In the genomic region with DNA sequence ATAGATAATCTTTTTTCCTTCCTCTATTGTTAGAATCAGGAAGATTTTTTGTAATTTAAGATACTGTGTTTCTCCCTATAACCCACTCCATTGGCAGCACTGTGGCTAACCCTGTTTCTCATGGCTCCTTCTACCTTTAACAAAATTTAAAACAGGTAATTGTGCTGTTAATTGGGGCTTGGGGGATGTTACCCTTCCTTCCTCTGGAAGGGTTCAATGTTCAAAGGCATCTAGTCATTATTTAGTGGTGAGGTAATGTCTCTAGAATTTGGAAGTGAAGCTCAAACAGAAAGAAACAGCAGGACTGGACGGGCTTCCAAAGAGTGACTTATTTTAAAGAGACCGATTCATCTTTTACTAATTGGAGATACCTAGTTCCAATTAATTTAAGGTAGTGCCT, we compare ENCODE assay signal across 24 cellular contexts.
"Had no signal": no experiment of that assay in that cellular context is flagged by ENCODE, and none has a peak within 500 bp of the region (broad histone marks: within the 10 kb centered on the region; RNA-seq: fewer than 3 reads in every experiment).

No MANE protein-coding gene starts in this region.

- H3K27ac ChIP-seq: coronary artery, foreskin keratinocyte, left lung, lower lobe of right lung, psoas muscle, spleen had no signal

- H3K27me3 ChIP-seq: foreskin keratinocyte, left lung, spleen had no signal

- H3K36me3 Mint-ChIP-seq: memory B cell; stimulated activated memory B cell treated with anti-CD40 and anti-IgM and Interleukin-4, amounts not matched to agents 10 μg/mL and 1 μg/mL and 100 μg/mL, for 72 hours had no signal

- DNase-seq: effector CD4-positive, alpha-beta T cell; endodermal cell; erythroblast; foreskin keratinocyte; islet precursor cell; left lung; lower lobe of right lung; midbrain; occipital lobe; psoas muscle; retina; spleen; stimulated activated CD4-positive, alpha-beta T cell treated with anti-CD3 and anti-CD28 coated beads, Interleukin-15, amount 100 ng/mL, for 24 hours; stimulated activated CD4-positive, alpha-beta T cell treated with anti-CD3 and anti-CD28 coated beads, Interleukin-1b, Interleukin-23, amount 100 ng/mL, for 48 hours; stimulated activated CD4-positive, alpha-beta T cell treated with anti-CD3 and anti-CD28 coated beads, Interleukin-4, amount 100 ng/mL, for 24 hours; stimulated activated naive CD8-positive, alpha-beta T cell treated with anti-CD3 and anti-CD28 coated beads, Interleukin-15, amount 100 ng/mL, for 72 hours; trophoblast cell had no signal

- H3K4me1 ChIP-seq: foreskin keratinocyte, left lung, lower lobe of right lung, psoas muscle, spleen had no signal

- H3K4me3 Mint-ChIP-seq: endodermal cell; memory B cell; nephron; stimulated activated memory B cell treated with anti-CD40 and anti-IgM and Interleukin-4, amounts not matched to agents 10 μg/mL and 1 μg/mL and 100 μg/mL, for 72 hours; stimulated activated naive CD8-positive, alpha-beta T cell treated with anti-CD3 and anti-CD28 coated beads, Interleukin-15, amount 100 ng/mL, for 72 hours had no signal

- H3K4me1 Mint-ChIP-seq: endodermal cell; memory B cell; nephron; stimulated activated memory B cell treated with anti-CD40 and anti-IgM and Interleukin-4, amounts not matched to agents 10 μg/mL and 1 μg/mL and 100 μg/mL, for 72 hours; stimulated activated naive CD8-positive, alpha-beta T cell treated with anti-CD3 and anti-CD28 coated beads, Interleukin-15, amount 100 ng/mL, for 72 hours had no signal

- ATAC-seq: foreskin keratinocyte; left lung; lower lobe of right lung; psoas muscle; sciatic nerve; stimulated activated memory B cell treated with anti-CD40 and anti-IgM and Interleukin-4, amounts not matched to agents 10 μg/mL and 1 μg/mL and 100 μg/mL, for 72 hours; stimulated activated naive CD8-positive, alpha-beta T cell treated with anti-CD3 and anti-CD28 coated beads, Interleukin-15, amount 100 ng/mL, for 72 hours had no signal

- H3K36me3 ChIP-seq: left lung, lower lobe of right lung, spleen had no signal

- H3K4me3 ChIP-seq: coronary artery, left lung, lower lobe of right lung, psoas muscle, spleen had no signal

- H3K27ac Mint-ChIP-seq: endodermal cell; memory B cell; nephron; stimulated activated memory B cell treated with anti-CD40 and anti-IgM and Interleukin-4, amounts not matched to agents 10 μg/mL and 1 μg/mL and 100 μg/mL, for 72 hours; stimulated activated naive CD8-positive, alpha-beta T cell treated with anti-CD3 and anti-CD28 coated beads, Interleukin-15, amount 100 ng/mL, for 72 hours had no signal

- H3K27me3 Mint-ChIP-seq: memory B cell; stimulated activated memory B cell treated with anti-CD40 and anti-IgM and Interleukin-4, amounts not matched to agents 10 μg/mL and 1 μg/mL and 100 μg/mL, for 72 hours; stimulated activated naive CD8-positive, alpha-beta T cell treated with anti-CD3 and anti-CD28 coated beads, Interleukin-15, amount 100 ng/mL, for 72 hours had no signal

- H3K9me3 ChIP-seq: lower lobe of right lung, psoas muscle had no signal

- FAIRE-seq: endothelial cell of umbilical vein, urothelium cell line had no signal
